ENCODE assay signal across 23 cellular contexts in genomic region chr13:33707449-33707848, GRCh38.
"Had no signal": no experiment of that assay in that cellular context is flagged by ENCODE, and none has a peak within 500 bp of the region (broad histone marks: within the 10 kb centered on the region; RNA-seq: fewer than 3 reads in every experiment).

No MANE protein-coding gene starts in this region.

- H3K27me3 ChIP-seq: colonic mucosa, dorsolateral prefrontal cortex, esophagus muscularis mucosa, esophagus squamous epithelium, foreskin keratinocyte, gastrocnemius medialis, gastroesophageal sphincter, heart left ventricle had no signal

- H3K27ac ChIP-seq: colonic mucosa, coronary artery, dorsolateral prefrontal cortex, epithelial cell of prostate, esophagus muscularis mucosa, esophagus squamous epithelium, foreskin keratinocyte, gastrocnemius medialis, gastroesophageal sphincter, heart left ventricle had no signal

- H3K36me3 ChIP-seq: colonic mucosa, esophagus muscularis mucosa, esophagus squamous epithelium, gastrocnemius medialis, gastroesophageal sphincter, heart left ventricle had no signal

- H3K9me3 ChIP-seq: colonic mucosa had no signal

- H3K4me1 ChIP-seq: colonic mucosa, esophagus squamous epithelium, foreskin keratinocyte, gastrocnemius medialis, gastroesophageal sphincter had no signal

- ATAC-seq: effector memory CD8-positive, alpha-beta T cell; esophagus mucosa; foreskin keratinocyte; gastrocnemius medialis; gastroesophageal sphincter; heart left ventricle had no signal

- H3K4me3 ChIP-seq: colonic mucosa, coronary artery, dorsolateral prefrontal cortex, esophagus muscularis mucosa, esophagus squamous epithelium, gastrocnemius medialis, gastroesophageal sphincter, heart left ventricle had no signal

- DNase-seq: colonic mucosa; cortex of kidney; dermis blood vessel endothelial cell; dorsolateral prefrontal cortex; effector CD4-positive, alpha-beta T cell; effector CD8-positive, alpha-beta T cell; effector memory CD4-positive, alpha-beta T cell; effector memory CD8-positive, alpha-beta T cell; endodermal cell; erythroblast; esophagus squamous epithelium; foreskin fibroblast; foreskin keratinocyte; foreskin melanocyte; gastrocnemius medialis; glutamatergic neuron; head of caudate nucleus; heart left ventricle had no signal
